16 cellular contexts compared by ENCODE assay signal in the genomic region with DNA sequence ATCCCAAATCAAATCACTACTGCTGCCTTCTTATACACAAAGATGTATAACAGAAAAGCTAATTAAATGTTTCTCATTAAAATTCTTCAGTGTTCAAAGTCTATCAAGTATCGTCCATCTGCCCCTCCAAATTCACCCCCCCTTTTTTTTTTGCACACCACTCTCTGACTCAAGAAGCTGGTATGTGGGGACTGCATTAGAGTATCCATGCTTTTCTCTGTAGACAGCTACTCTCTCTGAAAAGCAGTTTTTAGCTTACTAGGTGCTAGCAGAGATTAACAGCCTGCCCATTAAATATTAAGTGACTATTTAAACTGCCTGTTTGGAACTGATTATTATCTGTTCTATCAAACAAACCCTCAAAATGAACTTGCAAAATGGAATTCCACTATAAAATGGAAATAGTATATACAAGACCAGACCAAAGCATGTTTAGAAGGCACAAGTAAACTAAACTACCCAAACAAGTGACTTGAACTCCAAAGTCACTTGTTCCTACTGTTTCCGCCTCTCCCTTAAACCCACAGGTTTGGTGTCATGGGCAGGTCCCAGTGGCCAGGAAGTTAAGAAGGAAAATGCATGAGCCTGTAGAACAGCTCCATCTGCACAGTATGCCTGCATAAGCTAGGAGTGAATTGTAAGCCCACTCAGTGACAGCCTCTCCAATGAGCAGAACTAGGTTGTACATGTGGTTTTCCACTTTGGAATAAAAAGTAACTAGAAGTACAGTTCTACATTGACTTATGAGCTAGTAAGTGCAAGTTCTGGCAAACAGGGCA. TPM values are rescaled to one million over a fixed set of nuclear protein-coding genes. Genes with fewer than 3 reads are reported as not detected.
DNase-seq lines count a peak whose midpoint lies in the region; ATAC-seq and TF ChIP-seq lines count a peak whose summit lies in the region.
"Had no signal": no experiment of that assay in that cellular context is flagged by ENCODE, and none has a peak within 500 bp of the region (broad histone marks: within the 10 kb centered on the region; RNA-seq: fewer than 3 reads in every experiment).

No MANE protein-coding gene starts in this region.

- no peaks in the 10 kb centered on the region for H3K79me1 ChIP-seq in trophoblast cell (ENCODE audit: low read length)

- H2BK5ac ChIP-seq in trophoblast cell (ENCODE audit: low read depth, low read length, poor library complexity): no peak overlapping the region

- H2BK12ac ChIP-seq in trophoblast cell (ENCODE audit: low read length): no peak overlapping the region

- no peak overlapping the region for H3K4me2 ChIP-seq in trophoblast cell (ENCODE audit: low read length)

- no peak overlapping the region for H3K4ac ChIP-seq in trophoblast cell (ENCODE audit: low read depth, low read length)

- H3K9me3 ChIP-seq in left ventricle myocardium inferior (replicated peaks): no peaks in the 10 kb centered on the region
- H3K9me3 ChIP-seq in trophoblast cell (ENCODE audit: insufficient read depth, low read depth, low read length): no peaks in the 10 kb centered on the region
- H3K9me3 ChIP-seq: ascending aorta, Caco-2, tibial nerve had no signal

- H4K91ac ChIP-seq in trophoblast cell (ENCODE audit: low read depth, low read length): no peak overlapping the region

- H3K27ac Mint-ChIP-seq in activated naive CD4-positive, alpha-beta T cell treated with anti-CD3 and anti-CD28 coated beads for 36 hours: no peak overlapping the region
- H3K27ac Mint-ChIP-seq: activated CD4-positive, alpha-beta T cell treated with anti-CD3 and anti-CD28 coated beads for 36 hours; activated T-cell treated with anti-CD3 and anti-CD28 coated beads, Interleukin-2, amount 50 U/mL, for 72 hours had no signal

- H3K27me3 Mint-ChIP-seq in activated naive CD4-positive, alpha-beta T cell treated with anti-CD3 and anti-CD28 coated beads for 36 hours (ENCODE audit: low read depth): no peaks in the 10 kb centered on the region
- H3K27me3 Mint-ChIP-seq: activated CD4-positive, alpha-beta T cell treated with anti-CD3 and anti-CD28 coated beads for 36 hours had no signal

- no peaks in the 10 kb centered on the region for H3K79me2 ChIP-seq in trophoblast cell (ENCODE audit: control insufficient read depth, insufficient read depth, low read length, poor library complexity)

- H4K12ac ChIP-seq in trophoblast cell (ENCODE audit: low read depth, low read length): no peak overlapping the region

- no peak overlapping the region for H3K4me3 ChIP-seq in left ventricle myocardium inferior
- H3K4me3 ChIP-seq in trophoblast cell (ENCODE audit: low read depth, low read length): no peak overlapping the region
- H3K4me3 ChIP-seq: ascending aorta, tibial nerve had no signal

- H2AK5ac ChIP-seq in trophoblast cell (ENCODE audit: low read length): no peak overlapping the region

- H3K23ac ChIP-seq in trophoblast cell (ENCODE audit: low read length): no peak overlapping the region

- H3K4me1 Mint-ChIP-seq in activated naive CD4-positive, alpha-beta T cell treated with anti-CD3 and anti-CD28 coated beads for 36 hours (ENCODE audit: low read depth): peaks cover 8% of the 10 kb centered on the region

- no peak overlapping the region for H3K4me3 Mint-ChIP-seq in activated naive CD4-positive, alpha-beta T cell treated with anti-CD3 and anti-CD28 coated beads for 36 hours
- H3K4me3 Mint-ChIP-seq: activated CD4-positive, alpha-beta T cell treated with anti-CD3 and anti-CD28 coated beads for 36 hours; activated T-cell treated with anti-CD3 and anti-CD28 coated beads, Interleukin-2, amount 50 U/mL, for 72 hours had no signal

- H3K9me3 Mint-ChIP-seq in activated naive CD4-positive, alpha-beta T cell treated with anti-CD3 and anti-CD28 coated beads for 36 hours: no peaks in the 10 kb centered on the region
- H3K9me3 Mint-ChIP-seq: activated T-cell treated with anti-CD3 and anti-CD28 coated beads, Interleukin-2, amount 50 U/mL, for 72 hours had no signal

- H3K14ac ChIP-seq in trophoblast cell (ENCODE audit: low read length): no peak overlapping the region

- no peak overlapping the region for H3K27ac ChIP-seq in left ventricle myocardium inferior (replicated peaks)
- peak overlapping the region; percentile 65 for H3K27ac ChIP-seq in foreskin keratinocyte
- H3K27ac ChIP-seq in trophoblast cell (ENCODE audit: low read depth, low read length): no peak overlapping the region
- H3K27ac ChIP-seq: ascending aorta, tibial nerve had no signal

- H2BK120ac ChIP-seq in trophoblast cell (ENCODE audit: insufficient read depth, low read length, poor library complexity): no peak overlapping the region

- no CpG with 5 or more reads among the region's 2 CpGs for WGBS in trophoblast cell (ENCODE audit: extremely low coverage, insufficient coverage, insufficient read length)

- DNase-seq in left ventricle myocardium superior (no peak), left ventricle myocardium inferior (no peak), amniotic stem cell (lab: John Stamatoyannopoulos, UW) (peak; percentile 11), foreskin keratinocyte (peak in 1 of 2 donors; percentile 64), trophoblast cell (no peak), nucleus accumbens (lab: John Stamatoyannopoulos, UW) (no peak)
- DNase-seq in activated naive CD4-positive, alpha-beta T cell treated with anti-CD3 and anti-CD28 coated beads for 36 hours: no peak
- DNase-seq: activated CD4-positive, alpha-beta T cell treated with anti-CD3 and anti-CD28 coated beads for 36 hours; activated T-cell treated with anti-CD3 and anti-CD28 coated beads, Interleukin-2, amount 50 U/mL, for 72 hours; Caco-2; hypothalamus; NCI-H2029; stimulated activated CD4-positive, alpha-beta T cell treated with anti-CD3 and anti-CD28 coated beads, Interleukin-15, amount 100 ng/mL, for 24 hours had no signal

- CTCF ChIA-PET in activated naive CD4-positive, alpha-beta T cell treated with anti-CD3 and anti-CD28 coated beads for 36 hours (lab: Charles Lee): no interaction called here

- H2AFZ ChIP-seq in trophoblast cell (ENCODE audit: insufficient read depth, low read length, poor library complexity): no peak overlapping the region

- ATAC-seq in left ventricle myocardium superior (peak; percentile 39), foreskin keratinocyte (peak; percentile 76), GM21360 (IDR thresholded peaks at IDR 0.05; ENCODE audit: unreplicated experiment) (no peak)
- ATAC-seq: activated CD4-positive, alpha-beta T cell treated with anti-CD3 and anti-CD28 coated beads for 36 hours; activated T-cell treated with anti-CD3 and anti-CD28 coated beads, Interleukin-2, amount 50 U/mL, for 72 hours had no signal

- no peak overlapping the region for H3K18ac ChIP-seq in trophoblast cell (ENCODE audit: low read length)

- H3K36me3 Mint-ChIP-seq in activated naive CD4-positive, alpha-beta T cell treated with anti-CD3 and anti-CD28 coated beads for 36 hours (ENCODE audit: low read depth): peaks cover 2% of the 10 kb centered on the region

- H3K27me3 ChIP-seq in left ventricle myocardium inferior (ENCODE audit: low read depth) (no peaks in the 10 kb centered on the region), foreskin keratinocyte (no peaks in the 10 kb centered on the region), trophoblast cell (ENCODE audit: insufficient read depth, low read length) (no peaks in the 10 kb centered on the region)
- H3K27me3 ChIP-seq: ascending aorta, tibial nerve had no signal

- no peak overlapping the region for H3K9ac ChIP-seq in trophoblast cell (ENCODE audit: low read length)

- intact Hi-C loops in left ventricle myocardium superior (cut with micrococcal nuclease) (no loop called here), left ventricle myocardium inferior (cut with micrococcal nuclease) (no loop called here)
- intact Hi-C loops in activated naive CD4-positive, alpha-beta T cell treated with anti-CD3 and anti-CD28 coated beads for 36 hours (cut with micrococcal nuclease): no loop called here

- H4K8ac ChIP-seq in trophoblast cell (ENCODE audit: low read depth, low read length): no peak overlapping the region

- no peaks in the 10 kb centered on the region for H3K36me3 ChIP-seq in left ventricle myocardium inferior
- H3K36me3 ChIP-seq in trophoblast cell (ENCODE audit: control insufficient read depth in 1 of 2, insufficient read depth in 2 of 2, low read length in 2 of 2): no peaks in the 10 kb centered on the region
- H3K36me3 ChIP-seq: ascending aorta, tibial nerve had no signal

- H3K4me1 ChIP-seq in left ventricle myocardium inferior (peaks cover 73% of the 10 kb centered on the region), foreskin keratinocyte (peaks cover 35% of the 10 kb centered on the region), trophoblast cell (ENCODE audit: control insufficient read depth in 1 of 2, insufficient read depth in 2 of 2, low read length in 2 of 2) (no peaks in the 10 kb centered on the region)
- H3K4me1 ChIP-seq: Caco-2 had no signal

- TF ChIP-seq CTCF in left ventricle myocardium inferior (IDR thresholded peaks at IDR 0.05; ENCODE audit: borderline replicate concordance) (no peak), foreskin keratinocyte (conservative IDR thresholded peaks at IDR 0.05) (no peak)

RNA-seq across cellular contexts. Expression of a gene that starts 32.5 kb away (rescaled TPM):
- total RNA-seq in left ventricle myocardium superior (72.4 TPM), left ventricle myocardium inferior (73.1 TPM), foreskin keratinocyte (22.7 and 23.2 TPM in 2 replicates)
- 8.3 and 10.6 TPM in 2 replicates for polyA plus RNA-seq in foreskin keratinocyte
- total RNA-seq in activated naive CD4-positive, alpha-beta T cell treated with anti-CD3 and anti-CD28 coated beads for 36 hours: 10 to 100 TPM; 24.6 to 26.0 TPM
- 7.5 and 7.7 TPM in 2 replicates for polyA plus RNA-seq in trophoblast cell (2013)
